Comparison of ENCODE assay signal across 3 cellular contexts in genomic region chr6:85986681-85987080, GRCh38.
TF ChIP-seq lines count a peak whose summit lies in the region.

No MANE protein-coding gene starts in this region.

TF ChIP-seq in HepG2, 621 proteins besides CTCF, POLR2A, EP300 and RAD21:
- TF ChIP-seq ZNF337 (CRISPR knock-in tag; IDR thresholded peaks at IDR 0.05; ENCODE audit: borderline replicate concordance, low read depth) (peak; percentile 62; the same call in 1 of the 2 replicates), JUNB (CRISPR knock-in tag; IDR thresholded peaks at IDR 0.05; ENCODE audit: borderline replicate concordance) (no peak), ZNF274 (CRISPR knock-in tag; IDR thresholded peaks at IDR 0.05) (no peak)
TF ChIP-seq in HepG2: peak in this region for 1.

TF ChIP-seq in HEK293, 187 proteins besides CTCF, POLR2A, EP300 and RAD21:
- TF ChIP-seq SETDB1 (IDR thresholded peaks at IDR 0.05; ENCODE audit: insufficient read length, low read length) (peak; percentile 78), ZNF548 (tag by site-specific recombination; IDR thresholded peaks at IDR 0.05) (no peak)

TF ChIP-seq in K562, 482 proteins besides CTCF, POLR2A, EP300 and RAD21:
- TF ChIP-seq ZNF507 (tag; conservative IDR thresholded peaks at IDR 0.05) = 0 out of 2 replicates have a peak, but pooled peaks have one; percentile 25
- TF ChIP-seq ZNF592 (IDR thresholded peaks at IDR 0.05) = no peak
